ENCODE assay signal across 27 cellular contexts in the genomic region with DNA sequence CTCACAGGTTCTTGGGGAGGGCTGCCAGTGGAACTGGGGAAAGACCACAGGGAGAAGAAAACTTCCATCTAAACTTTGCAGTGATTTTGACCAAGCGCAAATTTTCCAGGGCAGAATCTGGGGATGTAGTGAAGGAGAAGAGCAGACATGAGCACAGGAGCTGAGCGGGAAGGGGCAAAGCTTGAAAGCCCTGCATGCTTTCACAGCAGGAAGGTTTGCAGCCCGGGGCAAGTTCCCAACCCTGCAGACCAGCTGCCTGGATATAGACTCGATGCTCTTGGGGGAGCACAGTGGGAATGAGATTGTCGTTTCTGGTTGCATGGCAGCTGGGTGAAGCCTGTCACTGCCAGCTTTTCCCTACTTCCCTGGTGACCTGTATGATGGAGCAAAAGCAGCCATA.
"Had no signal": no experiment of that assay in that cellular context is flagged by ENCODE, and none has a peak within 500 bp of the region (broad histone marks: within the 10 kb centered on the region; RNA-seq: fewer than 3 reads in every experiment).

No MANE protein-coding gene starts in this region.

- ATAC-seq: heart right ventricle; left cardiac atrium; left lung; naive thymus-derived CD4-positive, alpha-beta T cell; sciatic nerve; stimulated activated naive B cell treated with anti-CD40 and anti-IgM and Interleukin-4, amounts not matched to agents 10 μg/mL and 1 μg/mL and 100 μg/mL, for 72 hours had no signal

- H3K4me3 ChIP-seq: colonic mucosa, esophagus squamous epithelium, heart right ventricle, left lung, prostate gland, right atrium auricular region, smooth muscle cell, thoracic aorta, tibial nerve, vagina had no signal

- H3K4me3 Mint-ChIP-seq: dendritic cell treated with granulocyte-macrophage colony-stimulating factor and Interleukin-4, amounts not matched to agents 40 ng/mL and 50 ng/mL, for 4 days; naive thymus-derived CD4-positive, alpha-beta T cell; nephron; stimulated activated naive B cell treated with anti-CD40 and anti-IgM and Interleukin-4, amounts not matched to agents 10 μg/mL and 1 μg/mL and 100 μg/mL, for 72 hours; stimulated activated naive CD8-positive, alpha-beta T cell treated with anti-CD3 and anti-CD28 coated beads, Interleukin-15, Interleukin-2, amounts not matched to agents 100 ng/mL and 50 ng/mL, for 24 hours had no signal

- H3K27me3 ChIP-seq: colonic mucosa, esophagus squamous epithelium, heart right ventricle, left lung, right atrium auricular region, tibial nerve, vagina had no signal

- H3K36me3 Mint-ChIP-seq: stimulated activated naive B cell treated with anti-CD40 and anti-IgM and Interleukin-4, amounts not matched to agents 10 μg/mL and 1 μg/mL and 100 μg/mL, for 72 hours had no signal

- H3K27ac ChIP-seq: colonic mucosa, esophagus squamous epithelium, heart right ventricle, left lung, prostate gland, right atrium auricular region, thoracic aorta, tibial nerve, vagina had no signal

- H3K4me1 Mint-ChIP-seq: nephron; stimulated activated naive B cell treated with anti-CD40 and anti-IgM and Interleukin-4, amounts not matched to agents 10 μg/mL and 1 μg/mL and 100 μg/mL, for 72 hours had no signal

- H3K27me3 Mint-ChIP-seq: dendritic cell treated with granulocyte-macrophage colony-stimulating factor and Interleukin-4, amounts not matched to agents 40 ng/mL and 50 ng/mL, for 4 days; naive thymus-derived CD4-positive, alpha-beta T cell; stimulated activated naive B cell treated with anti-CD40 and anti-IgM and Interleukin-4, amounts not matched to agents 10 μg/mL and 1 μg/mL and 100 μg/mL, for 72 hours; stimulated activated naive CD8-positive, alpha-beta T cell treated with anti-CD3 and anti-CD28 coated beads, Interleukin-15, Interleukin-2, amounts not matched to agents 100 ng/mL and 50 ng/mL, for 24 hours had no signal

- DNase-seq: colonic mucosa; effector memory CD4-positive, alpha-beta T cell; erythroblast; esophagus squamous epithelium; foreskin melanocyte; glutamatergic neuron; heart right ventricle; hippocampal formation; left cardiac atrium; left lung; mesenchymal stem cell; midbrain; naive thymus-derived CD4-positive, alpha-beta T cell; nucleus accumbens; stimulated activated CD4-positive, alpha-beta T cell treated with anti-CD3 and anti-CD28 coated beads, Interleukin-12 subunit alpha, Interleukin-12 subunit beta, amount 100 ng/mL, for 4 hours; stimulated activated CD4-positive, alpha-beta T cell treated with anti-CD3 and anti-CD28 coated beads, Interleukin-1b, Interleukin-23, amount 100 ng/mL, for 48 hours; stimulated activated naive B cell treated with anti-CD40 and anti-IgM and Interleukin-4, amounts not matched to agents 10 μg/mL and 1 μg/mL and 100 μg/mL, for 72 hours had no signal

- H3K36me3 ChIP-seq: colonic mucosa, esophagus squamous epithelium, heart right ventricle, left lung, prostate gland, right atrium auricular region, thoracic aorta, tibial nerve, vagina had no signal

- H3K9me3 ChIP-seq: colonic mucosa, esophagus squamous epithelium, prostate gland, thoracic aorta, vagina had no signal

- H3K27ac Mint-ChIP-seq: dendritic cell treated with granulocyte-macrophage colony-stimulating factor and Interleukin-4, amounts not matched to agents 40 ng/mL and 50 ng/mL, for 4 days; nephron; stimulated activated naive B cell treated with anti-CD40 and anti-IgM and Interleukin-4, amounts not matched to agents 10 μg/mL and 1 μg/mL and 100 μg/mL, for 72 hours; stimulated activated naive CD8-positive, alpha-beta T cell treated with anti-CD3 and anti-CD28 coated beads, Interleukin-15, Interleukin-2, amounts not matched to agents 100 ng/mL and 50 ng/mL, for 24 hours had no signal

- H3K4me2 ChIP-seq: smooth muscle cell had no signal

- H3K4me1 ChIP-seq: colonic mucosa, esophagus squamous epithelium, heart right ventricle, left lung, prostate gland, right atrium auricular region, tibial nerve, vagina had no signal
